11 cellular contexts compared by ENCODE assay signal in genomic region chr22:49972163-49973017, GRCh38. TPM values are rescaled to one million over a fixed set of nuclear protein-coding genes. Genes with fewer than 3 reads are reported as not detected.
A peak's percentile ranks its signal among the peaks of the same experiment; 100 is the strongest.
DNase-seq lines count a peak whose midpoint lies in the region; ATAC-seq and FAIRE-seq lines count a peak whose summit lies in the region.
"Had no signal": no experiment of that assay in that cellular context is flagged by ENCODE, and none has a peak within 500 bp of the region (broad histone marks: within the 10 kb centered on the region; RNA-seq: fewer than 3 reads in every experiment).

No MANE protein-coding gene starts in this region.

- H3K9me3 ChIP-seq in small intestine (ENCODE audit: control insufficient read depth, low read depth), result no peaks in the 10 kb centered on the region
- H3K9me3 ChIP-seq: neutrophil had no signal

- DNase-seq in Daoy (ENCODE audit: low read depth) (peak; percentile 1), cardiac septum (ENCODE audit: low spot score) (peak; percentile 73), small intestine (no peak), NCI-H345 treated with DMSO at 0.1 percent for 48 hours (lab: John Stamatoyannopoulos, UW; ENCODE audit: unreplicated experiment) (no peak), DMS 273 treated with DMSO at 0.1 percent for 48 hours (lab: John Stamatoyannopoulos, UW) (no peak), hepatic stellate cell (ENCODE audit: low spot score) (no peak)
- DNase-seq in activated CD4-positive, alpha-beta T cell treated with anti-CD3 and anti-CD28 coated beads, Interleukin-2, amount 10 ng/mL, durations not matched to agents 24 days and 14 days, result peak; percentile 63
- DNase-seq: NCI-H187 treated with DMSO at 0.1 percent for 48 hours had no signal

- intact Hi-C loops in activated CD4-positive, alpha-beta T cell treated with anti-CD3 and anti-CD28 coated beads, Interleukin-2, amount 10 ng/mL, durations not matched to agents 24 days and 14 days (cut with micrococcal nuclease), result no loop called here
- intact Hi-C loops in cardiac septum (cut with DNase I), result no loop called here

- peak overlapping the region; percentile 9 to 50 for H3K4me3 ChIP-seq in small intestine (ENCODE audit: low read depth in 1 of 2, low read length in 2 of 2)
- H3K4me3 ChIP-seq: SK-N-MC had no signal

- H3K27me3 Mint-ChIP-seq in activated CD4-positive, alpha-beta T cell treated with anti-CD3 and anti-CD28 coated beads, Interleukin-2, amount 10 ng/mL, durations not matched to agents 24 days and 14 days, result no peaks in the 10 kb centered on the region

- peaks cover 34% of the 10 kb centered on the region for H3K4me1 Mint-ChIP-seq in activated CD4-positive, alpha-beta T cell treated with anti-CD3 and anti-CD28 coated beads, Interleukin-2, amount 10 ng/mL, durations not matched to agents 24 days and 14 days

- H3K27ac Mint-ChIP-seq in activated CD4-positive, alpha-beta T cell treated with anti-CD3 and anti-CD28 coated beads, Interleukin-2, amount 10 ng/mL, durations not matched to agents 24 days and 14 days, result no peak overlapping the region

- no peak overlapping the region for H3K4me3 Mint-ChIP-seq in activated CD4-positive, alpha-beta T cell treated with anti-CD3 and anti-CD28 coated beads, Interleukin-2, amount 10 ng/mL, durations not matched to agents 24 days and 14 days

- no peaks in the 10 kb centered on the region for H3K27me3 ChIP-seq in small intestine (ENCODE audit: control insufficient read depth in 2 of 2, insufficient read depth in 2 of 2, low read length in 2 of 2)

- whole genome bisulfite sequencing in small intestine, 3 donors, result 41 to 56% (median 48%) methylated on average over 18 to 45 of the region's 45 CpGs

- peaks cover 0 to 2% of the 10 kb centered on the region in 2 donors for H3K4me1 ChIP-seq in small intestine (ENCODE audit: control insufficient read depth in 2 of 2, insufficient read depth in 1 of 2, low read depth in 1 of 2, low read length in 1 of 2)

- H3K9me3 Mint-ChIP-seq in activated CD4-positive, alpha-beta T cell treated with anti-CD3 and anti-CD28 coated beads, Interleukin-2, amount 10 ng/mL, durations not matched to agents 24 days and 14 days, result no peaks in the 10 kb centered on the region

- no peaks in the 10 kb centered on the region for H3K36me3 ChIP-seq in small intestine (ENCODE audit: control insufficient read depth in 2 of 2, insufficient read depth in 2 of 2, low read length in 2 of 2)
- H3K36me3 ChIP-seq: neutrophil had no signal

- no peak for FAIRE-seq in small intestine (lab: Jason Lieb, UNC)

- no peak for ATAC-seq in GM19023 (IDR thresholded peaks at IDR 0.05; ENCODE audit: unreplicated experiment)

- H3K36me3 Mint-ChIP-seq in activated CD4-positive, alpha-beta T cell treated with anti-CD3 and anti-CD28 coated beads, Interleukin-2, amount 10 ng/mL, durations not matched to agents 24 days and 14 days (ENCODE audit: low read depth), result peaks cover 17% of the 10 kb centered on the region

- H3K27ac ChIP-seq in small intestine (ENCODE audit: low read depth in 1 of 2, low read length in 1 of 2), result no peak overlapping the region
- H3K27ac ChIP-seq: SK-N-MC had no signal

RNA-seq across cellular contexts. Expression of gene PIM3, which starts 11.8 kb away (rescaled TPM):
- 73.1 and 87.7 TPM in 2 replicates for total RNA-seq in Daoy (2014; rRNA removed; shearing (Covaris generic))
- 302 and 304 TPM in 2 replicates for total RNA-seq in activated CD4-positive, alpha-beta T cell treated with anti-CD3 and anti-CD28 coated beads, Interleukin-2, amount 10 ng/mL, durations not matched to agents 24 days and 14 days
- 31.3 TPM for total RNA-seq in cardiac septum
- 10 to 100 TPM; 35.7 to 72.2 (median 49.4) TPM for polyA plus RNA-seq in small intestine

RNA-seq across cellular contexts. Expression of gene IL17REL, which starts 40.2 kb away (rescaled TPM):
- total RNA-seq in Daoy (2014; rRNA removed; shearing (Covaris generic)), result not detected in 2 replicates
- total RNA-seq in activated CD4-positive, alpha-beta T cell treated with anti-CD3 and anti-CD28 coated beads, Interleukin-2, amount 10 ng/mL, durations not matched to agents 24 days and 14 days, result 0.09 and 0.14 TPM in 2 replicates
- total RNA-seq in cardiac septum, result not detected
- under 1 TPM in 2 of 3 donors, not detected in 1; 0.27 to 0.49 TPM for polyA plus RNA-seq in small intestine

RNA-seq across cellular contexts. Expression of gene CRELD2, which starts 54.0 kb away (rescaled TPM):
- total RNA-seq in Daoy (2014; rRNA removed; shearing (Covaris generic)), result 59.4 and 82.5 TPM in 2 replicates
- total RNA-seq in activated CD4-positive, alpha-beta T cell treated with anti-CD3 and anti-CD28 coated beads, Interleukin-2, amount 10 ng/mL, durations not matched to agents 24 days and 14 days, result 46.8 and 47.4 TPM in 2 replicates
- total RNA-seq in cardiac septum, result 32.9 TPM
- polyA plus RNA-seq in small intestine, result 100 to 1,000 TPM in 1 of 3 donors, 10 to 100 TPM in 2; 11.9 to 107 (median 20.8) TPM

RNA-seq across cellular contexts. Expression of gene ALG12, which starts 54.2 kb away (rescaled TPM):
- total RNA-seq in Daoy (2014; rRNA removed; shearing (Covaris generic)), result 12.6 and 16.3 TPM in 2 replicates
- total RNA-seq in activated CD4-positive, alpha-beta T cell treated with anti-CD3 and anti-CD28 coated beads, Interleukin-2, amount 10 ng/mL, durations not matched to agents 24 days and 14 days, result 13.8 and 17.9 TPM in 2 replicates
- total RNA-seq in cardiac septum, result 14.3 TPM
- polyA plus RNA-seq in small intestine, result 10 to 100 TPM in 1 of 3 donors, 1 to 10 TPM in 2; 9.4 to 15.2 (median 9.5) TPM

Comparison
In these comparisons a context has a peak if more than half of its experiments do, and no peak if none do; other contexts are left out.
1. DNase-seq: peak in Daoy (single experiment), activated CD4-positive, alpha-beta T cell treated with anti-CD3 and anti-CD28 coated beads, Interleukin-2, amount 10 ng/mL, durations not matched to agents 24 days and 14 days (single experiment) and cardiac septum (single experiment); none in small intestine (single experiment), NCI-H345 treated with DMSO at 0.1 percent for 48 hours (single experiment), DMS 273 treated with DMSO at 0.1 percent for 48 hours (single experiment) and hepatic stellate cell (single experiment).